13 cellular contexts compared by ENCODE assay signal in the genomic region with DNA sequence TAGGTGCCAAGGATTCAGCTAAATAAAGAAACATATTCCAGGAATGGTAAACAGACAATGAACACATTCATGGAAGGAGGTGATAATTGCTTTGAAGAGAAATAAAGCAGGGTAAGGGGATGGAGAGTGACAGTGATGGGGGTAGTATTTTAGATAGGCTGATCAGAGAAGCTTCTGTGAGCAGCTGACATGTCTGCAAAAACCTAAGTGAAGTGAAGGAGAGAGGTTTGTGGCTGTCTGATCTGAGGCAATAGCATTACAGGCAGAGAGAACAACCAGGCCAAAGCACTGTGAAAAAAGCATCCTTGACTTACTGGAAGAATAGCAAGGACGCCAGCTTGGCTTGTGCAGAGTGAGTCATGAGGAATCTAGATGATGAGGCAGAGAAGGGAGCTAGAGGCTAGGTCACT.
A peak's percentile ranks its signal among the peaks of the same experiment; 100 is the strongest.
DNase-seq lines count a peak whose midpoint lies in the region; TF ChIP-seq lines count a peak whose summit lies in the region.
"Had no signal": no experiment of that assay in that cellular context is flagged by ENCODE, and none has a peak within 500 bp of the region (broad histone marks: within the 10 kb centered on the region; RNA-seq: fewer than 3 reads in every experiment).

No MANE protein-coding gene starts in this region.

- H3K27ac ChIP-seq in fibroblast of lung (ENCODE audit: insufficient read depth, low read length) (peak overlapping the region; percentile 63), muscle layer of duodenum (ENCODE audit: low read length) (peak overlapping the region; percentile 67), prostate gland (no peak overlapping the region)
- H3K27ac ChIP-seq: SK-N-MC, thyroid gland had no signal

- no peak overlapping the region for H3K4me3 ChIP-seq in AG04449 (ENCODE audit: low read depth, low read length)
- H3K4me3 ChIP-seq in fibroblast of lung (replicated peaks in 1 of 4; ENCODE audit: control extremely low read depth in 1 of 4, insufficient read depth in 1 of 4, low read depth in 3 of 4, low read length in 4 of 4), result no peak overlapping the region
- H3K4me3 ChIP-seq in muscle layer of duodenum (ENCODE audit: low read depth in 1 of 2, low read length in 2 of 2), result no peak overlapping the region
- no peak overlapping the region for H3K4me3 ChIP-seq in prostate gland
- H3K4me3 ChIP-seq: SK-N-MC, thyroid gland had no signal

- peak; percentile 55 for DNase-seq in AG04449 (ENCODE audit: low read depth, low spot score)
- DNase-seq in M059J (ENCODE audit: low read depth), result peak; percentile 67
- DNase-seq in fibroblast of lung (ENCODE audit: low read depth in 2 of 2), result peak; percentile 38 to 91
- DNase-seq in prostate gland (ENCODE audit: low spot score), result no peak
- DNase-seq in nucleus accumbens (lab: John Stamatoyannopoulos, UW), result no peak
- DNase-seq in NCI-H2227 (lab: John Stamatoyannopoulos, UW; ENCODE audit: unreplicated experiment), result no peak
- DNase-seq in GM19240 (ENCODE audit: insufficient read length, low spot score), result no peak
- DNase-seq: activated T-cell treated with anti-CD3 and anti-CD28 coated beads, Interleukin-2, amount 50 U/mL, for 1 hour; effector memory CD4-positive, alpha-beta T cell; NCI-H187; thyroid gland had no signal

- H3K27me3 ChIP-seq in fibroblast of lung (ENCODE audit: control insufficient read depth, insufficient read depth, low read length), result no peaks in the 10 kb centered on the region
- no peaks in the 10 kb centered on the region for H3K27me3 ChIP-seq in muscle layer of duodenum (ENCODE audit: low read depth, low read length)
- H3K27me3 ChIP-seq in prostate gland (replicated peaks; ENCODE audit: insufficient read depth), result no peaks in the 10 kb centered on the region
- H3K27me3 ChIP-seq: thyroid gland had no signal

- TF ChIP-seq CTCF in AG04449 (IDR thresholded peaks at IDR 0.05; ENCODE audit: insufficient read depth, low read length, missing control alignments) (no peak), fibroblast of lung (conservative IDR thresholded peaks at IDR 0.05 in 1 of 2, IDR thresholded peaks at IDR 0.05 in 1 of 2; ENCODE audit: low read depth in 1 of 2, low read length in 2 of 2) (no peak), prostate gland (IDR thresholded peaks at IDR 0.05) (no peak)

- H3K9me3 ChIP-seq in fibroblast of lung (ENCODE audit: control insufficient read depth, insufficient read depth, low read depth, low read length) (no peaks in the 10 kb centered on the region), muscle layer of duodenum (ENCODE audit: control insufficient read depth in 1 of 2, low read length in 2 of 2) (no peaks in the 10 kb centered on the region), prostate gland (no peaks in the 10 kb centered on the region)
- H3K9me3 ChIP-seq: thyroid gland had no signal

- POLR2A ChIA-PET in AG04449 (lab: Yijun Ruan, JAX), result interaction anchor here (0.6 kb wide), 1 partner anchor 115 kb away, joined by 3 read pairs; no protein-coding TSS in a partner anchor

- TF ChIP-seq POLR2A in prostate gland (IDR thresholded peaks at IDR 0.05), result no peak

- no peak overlapping the region for H3K4me2 ChIP-seq in fibroblast of lung (ENCODE audit: extremely low read depth, insufficient read depth, low read length)

- H3K79me2 ChIP-seq in fibroblast of lung (ENCODE audit: control insufficient read depth, insufficient read depth, low read length), result no peaks in the 10 kb centered on the region

- H3K9ac ChIP-seq in fibroblast of lung (ENCODE audit: insufficient read depth, low read length), result no peak overlapping the region

- 64% methylated on average over 1 of the region's 1 CpG for WGBS in prostate gland

- H3K36me3 ChIP-seq in fibroblast of lung (ENCODE audit: control insufficient read depth, insufficient read depth, low read length) (no peaks in the 10 kb centered on the region), muscle layer of duodenum (ENCODE audit: control insufficient read depth in 1 of 2, insufficient read depth in 2 of 2, low read length in 2 of 2) (no peaks in the 10 kb centered on the region), prostate gland (no peaks in the 10 kb centered on the region)
- H3K36me3 ChIP-seq: thyroid gland had no signal

- no peaks in the 10 kb centered on the region for H4K20me1 ChIP-seq in fibroblast of lung (ENCODE audit: control insufficient read depth, extremely low read depth, insufficient read depth, low read length)

- no peak overlapping the region for H2AFZ ChIP-seq in fibroblast of lung (ENCODE audit: low read length)

- CTCF ChIA-PET in AG04449 (lab: Yijun Ruan, JAX), result interaction anchor here (1.2 to 1.4 kb wide), 4 partner anchors 13 to 23 kb away, joined by 3 to 4 read pairs (median 4); no protein-coding TSS in a partner anchor

- intact Hi-C loops in prostate gland (cut with DNase I), result no loop called here

- H3K4me1 ChIP-seq in fibroblast of lung (ENCODE audit: control insufficient read depth, extremely low read depth, insufficient read depth, low read length) (peaks cover 4% of the 10 kb centered on the region), muscle layer of duodenum (ENCODE audit: control insufficient read depth in 1 of 2, insufficient read depth in 2 of 2, low read length in 2 of 2) (no peaks in the 10 kb centered on the region), prostate gland (replicated peaks) (no peaks in the 10 kb centered on the region)
- H3K4me1 ChIP-seq: thyroid gland had no signal

Comparison
In these comparisons a context has a peak if more than half of its experiments do, and no peak if none do; other contexts are left out.
1. DNase-seq: peak in AG04449 (single experiment), M059J (single experiment) and fibroblast of lung (2 of 2); none in prostate gland (single experiment), nucleus accumbens (0 of 56), NCI-H2227 (single experiment) and GM19240 (single experiment).
2. H3K27ac ChIP-seq: peak in fibroblast of lung (single experiment) and muscle layer of duodenum (single experiment); none in prostate gland (0 of 2).